1 cellular context compared by ENCODE assay signal in genomic region chr11:844693-845644, GRCh38.
TF ChIP-seq lines count a peak whose summit lies in the region.

No MANE protein-coding gene starts in this region.

TF ChIP-seq in HepG2, 621 proteins besides CTCF, POLR2A, EP300 and RAD21 (continued from another document):
- TF ChIP-seq PCBP1 (IDR thresholded peaks at IDR 0.05; ENCODE audit: borderline replicate concordance, low read depth, low read length), result no peak
- TF ChIP-seq NR3C1 (CRISPR knock-in tag; IDR thresholded peaks at IDR 0.05), result no peak
- no peak for TF ChIP-seq ATF6 (CRISPR knock-in tag; conservative IDR thresholded peaks at IDR 0.05)
- no peak for TF ChIP-seq ZNF766 (CRISPR knock-in tag; IDR thresholded peaks at IDR 0.05; ENCODE audit: borderline replicate concordance)
- TF ChIP-seq FOXK2 (IDR thresholded peaks at IDR 0.05), result no peak
- TF ChIP-seq ZNF737 (CRISPR knock-in tag; IDR thresholded peaks at IDR 0.05; ENCODE audit: borderline replicate concordance), result no peak
- TF ChIP-seq RXRA (CRISPR knock-in tag; IDR thresholded peaks at IDR 0.05), result peak; percentile 66
- no peak for TF ChIP-seq ZNF17 (CRISPR knock-in tag; IDR thresholded peaks at IDR 0.05)
- no peak for TF ChIP-seq KMT2B (CRISPR knock-in tag; IDR thresholded peaks at IDR 0.05)
- TF ChIP-seq ZKSCAN8 (CRISPR knock-in tag; IDR thresholded peaks at IDR 0.05; ENCODE audit: borderline replicate concordance), result no peak
- peak; percentile 73; the same call in 1 of the 2 replicates for TF ChIP-seq THRA (CRISPR knock-in tag; IDR thresholded peaks at IDR 0.05; ENCODE audit: borderline replicate concordance)
- TF ChIP-seq RBFOX2 (IDR thresholded peaks at IDR 0.05; ENCODE audit: low read depth, low read length), result peak; percentile 41; the same call in 1 of the 2 replicates
- no peak for TF ChIP-seq ZNF121 (CRISPR knock-in tag; IDR thresholded peaks at IDR 0.05)
TF ChIP-seq in HepG2: peak in this region for 93.
